8 cellular contexts compared by ENCODE assay signal in the genomic region with DNA sequence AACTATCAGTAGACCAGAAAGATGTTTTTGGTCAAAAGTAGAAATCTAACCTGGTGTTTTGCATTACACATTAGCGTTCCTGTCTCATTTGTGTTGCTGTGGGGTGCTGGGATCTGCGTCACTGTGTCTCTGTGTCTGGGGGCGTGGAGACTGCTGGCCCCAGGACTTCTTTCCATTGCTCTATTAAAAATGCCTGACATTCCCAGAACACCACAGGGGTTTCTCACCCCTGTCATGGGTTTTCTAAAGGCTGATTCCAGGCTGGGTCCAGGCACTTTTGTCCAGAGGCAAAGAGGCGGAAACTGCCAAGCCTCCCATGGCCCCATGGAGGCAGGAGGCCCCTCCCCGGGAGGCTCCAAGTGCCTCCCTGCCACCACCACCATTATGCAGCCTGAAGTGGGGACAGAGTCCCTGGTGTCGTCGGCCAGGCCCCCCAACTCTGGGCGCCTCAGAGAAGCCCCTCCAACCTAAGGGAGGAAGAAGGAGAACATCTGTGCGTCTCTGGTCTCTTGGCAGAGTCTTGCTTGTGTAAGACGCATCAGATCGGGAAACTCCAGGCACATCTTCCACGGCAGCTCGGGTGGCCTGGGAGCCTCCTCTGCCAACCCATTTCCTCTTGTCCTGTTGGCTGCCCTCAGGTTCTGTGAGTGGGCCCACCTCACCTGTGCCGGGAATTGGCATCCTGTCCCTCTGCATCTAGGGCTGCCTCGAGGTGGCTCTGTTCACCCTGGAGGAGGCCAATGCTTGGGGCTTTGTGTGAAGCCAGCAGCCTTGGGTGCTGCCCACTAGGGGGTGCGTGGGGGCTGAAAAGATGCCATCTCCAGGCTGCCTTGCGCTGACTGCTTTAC. TPM values are rescaled to one million over a fixed set of nuclear protein-coding genes. Genes with fewer than 3 reads are reported as not detected.
DNase-seq lines count a peak whose midpoint lies in the region; ATAC-seq, FAIRE-seq and TF ChIP-seq lines count a peak whose summit lies in the region.

No MANE protein-coding gene starts in this region.

- no peak overlapping the region for H3K9ac ChIP-seq in HepG2 (ENCODE audit: insufficient read depth, low read depth, low read length)

- H3K4me1 ChIP-seq in HepG2 (ENCODE audit: insufficient read depth, low read length), result no peaks in the 10 kb centered on the region
- H3K4me1 ChIP-seq in tibial artery, result no peaks in the 10 kb centered on the region

- H3K27ac ChIP-seq in HepG2 (ENCODE audit: extremely low read length, insufficient read depth, low read length) (no peak overlapping the region), tibial artery (no peak overlapping the region)

- H3K4me3 ChIP-seq in HepG2 (replicated peaks in 1 of 3; ENCODE audit: insufficient read depth in 1 of 3, low read depth in 2 of 3, low read length in 3 of 3), result no peak overlapping the region
- no peak overlapping the region for H3K4me3 ChIP-seq in tibial artery

- ATAC-seq in activated CD8-positive, alpha-beta T cell treated with anti-CD3 and anti-CD28 coated beads, Interleukin-2, amount 10 ng/mL, durations not matched to agents 7 days and 5 days, result no peak
- ATAC-seq in HepG2, result peak; percentile 87

- no peak overlapping the region for H2AFZ ChIP-seq in HepG2 (ENCODE audit: low read length)

- H3K9me3 ChIP-seq in HepG2 (ENCODE audit: low read length) (no peaks in the 10 kb centered on the region), tibial artery (no peaks in the 10 kb centered on the region)

- H3K36me3 ChIP-seq in HepG2 (replicated peaks in 1 of 2; ENCODE audit: control insufficient read depth in 1 of 2, insufficient read depth in 2 of 2, low read length in 2 of 2) (no peaks in the 10 kb centered on the region), tibial artery (no peaks in the 10 kb centered on the region)

- no peak for TF ChIP-seq POLR2A in HepG2 (IDR thresholded peaks at IDR 0.05; ENCODE audit: insufficient read depth in 1 of 2, low read depth in 2 of 2, low read length in 2 of 2)

- POLR2A ChIA-PET in activated CD8-positive, alpha-beta T cell treated with anti-CD3 and anti-CD28 coated beads, Interleukin-2, amount 10 ng/mL, durations not matched to agents 7 days and 5 days (lab: Charles Lee), result no interaction called here
- POLR2A ChIA-PET in HepG2 (lab: Yijun Ruan, JAX), result no interaction called here

- H3K27me3 ChIP-seq in HepG2 (ENCODE audit: control insufficient read depth in 1 of 2, insufficient read depth in 2 of 2, low read length in 2 of 2) (peaks cover 4 to 82% of the 10 kb centered on the region in 2 experiments; a peak in 4 of 5 replicates), tibial artery (peaks cover 0 to 49% of the 10 kb centered on the region in 2 donors)

- H3K79me2 ChIP-seq in HepG2 (ENCODE audit: insufficient read depth, low read length), result no peaks in the 10 kb centered on the region

- no peaks in the 10 kb centered on the region for H3K36me3 Mint-ChIP-seq in activated T-cell treated with anti-CD3 and anti-CD28 coated beads, Interleukin-2, amount 50 U/mL, for 24 hours (ENCODE audit: low read depth)
- no peaks in the 10 kb centered on the region for H3K36me3 Mint-ChIP-seq in activated CD8-positive, alpha-beta T cell treated with anti-CD3 and anti-CD28 coated beads, Interleukin-2, amount 10 ng/mL, durations not matched to agents 7 days and 5 days (ENCODE audit: low read depth)

- FAIRE-seq in HepG2 (lab: Jason Lieb, UNC), result no peak

- H4K20me1 ChIP-seq in HepG2 (ENCODE audit: insufficient read depth, low read length), result no peaks in the 10 kb centered on the region

- intact Hi-C loops in HepG2 (cut with micrococcal nuclease; ENCODE audit: unreplicated experiment), result no loop called here
- intact Hi-C loops in tibial artery (cut with DNase I; ENCODE audit: low total_unique reads), result no loop called here

- no peak for TF ChIP-seq RAD21 in HepG2 (CRISPR knock-in tag; IDR thresholded peaks at IDR 0.05)

- in situ Hi-C loops in HepG2 (cut with HindIII; ENCODE audit: extremely low pct_ligation_motif_present, low pct_unique_long_range_greater_than_20kb), result no loop called here

- CTCF ChIA-PET in activated CD8-positive, alpha-beta T cell treated with anti-CD3 and anti-CD28 coated beads, Interleukin-2, amount 10 ng/mL, durations not matched to agents 7 days and 5 days (lab: Charles Lee), result no interaction called here
- CTCF ChIA-PET in HepG2 (lab: Yijun Ruan, JAX; ENCODE audit: low intra/inter-chr PET ratio, low total read pairs), result no interaction called here

- H3K4me1 Mint-ChIP-seq in activated T-cell treated with anti-CD3 and anti-CD28 coated beads, Interleukin-2, amount 50 U/mL, for 24 hours (ENCODE audit: low read depth), result no peaks in the 10 kb centered on the region
- H3K4me1 Mint-ChIP-seq in activated CD8-positive, alpha-beta T cell treated with anti-CD3 and anti-CD28 coated beads, Interleukin-2, amount 10 ng/mL, durations not matched to agents 7 days and 5 days (ENCODE audit: low read depth), result no peaks in the 10 kb centered on the region

- 22% methylated on average over 9 of the region's 17 CpGs for WGBS in HepG2 (ENCODE audit: low lambda C conversion rate)

- peaks cover 22% of the 10 kb centered on the region for H3K27me3 Mint-ChIP-seq in activated T-cell treated with anti-CD3 and anti-CD28 coated beads, Interleukin-2, amount 50 U/mL, for 24 hours
- H3K27me3 Mint-ChIP-seq in activated CD8-positive, alpha-beta T cell treated with anti-CD3 and anti-CD28 coated beads, Interleukin-2, amount 10 ng/mL, durations not matched to agents 7 days and 5 days (ENCODE audit: low read depth), result no peaks in the 10 kb centered on the region

- H3K9me3 Mint-ChIP-seq in activated T-cell treated with anti-CD3 and anti-CD28 coated beads, Interleukin-2, amount 50 U/mL, for 24 hours, result no peaks in the 10 kb centered on the region
- no peaks in the 10 kb centered on the region for H3K9me3 Mint-ChIP-seq in activated CD8-positive, alpha-beta T cell treated with anti-CD3 and anti-CD28 coated beads, Interleukin-2, amount 10 ng/mL, durations not matched to agents 7 days and 5 days (ENCODE audit: insufficient read depth)

- peak; percentile 60 for TF ChIP-seq CTCF in HepG2 (CRISPR knock-in tag; IDR thresholded peaks at IDR 0.05)
- TF ChIP-seq CTCF in tibial artery (IDR thresholded peaks at IDR 0.05), result no peak

- DNase-seq in activated T-cell treated with anti-CD3 and anti-CD28 coated beads for 48 hours (ENCODE audit: low read depth) (peak; percentile 31), M059J (ENCODE audit: low read depth) (peak; percentile 70), HepG2 (ENCODE audit: low spot score) (peak; percentile 32), activated gamma-delta T cell (lab: John Stamatoyannopoulos, UW) (no peak), tibial artery (no peak), NCI-H1417 (lab: John Stamatoyannopoulos, UW) (no peak)
- no peak for DNase-seq in activated T-cell treated with anti-CD3 and anti-CD28 coated beads, Interleukin-2, amount 50 U/mL, for 24 hours
- peak; percentile 31 for DNase-seq in activated CD8-positive, alpha-beta T cell treated with anti-CD3 and anti-CD28 coated beads, Interleukin-2, amount 10 ng/mL, durations not matched to agents 7 days and 5 days

- TF ChIP-seq EP300 in HepG2 (IDR thresholded peaks at IDR 0.05; ENCODE audit: low read depth in 2 of 2, low read length in 2 of 2) (no peak), HepG2 (CRISPR knock-in tag; IDR thresholded peaks at IDR 0.05; ENCODE audit: borderline replicate concordance) (no peak)

- no peak overlapping the region for H3K27ac Mint-ChIP-seq in activated T-cell treated with anti-CD3 and anti-CD28 coated beads, Interleukin-2, amount 50 U/mL, for 24 hours
- no peak overlapping the region for H3K27ac Mint-ChIP-seq in activated CD8-positive, alpha-beta T cell treated with anti-CD3 and anti-CD28 coated beads, Interleukin-2, amount 10 ng/mL, durations not matched to agents 7 days and 5 days

- H3K4me3 Mint-ChIP-seq in activated T-cell treated with anti-CD3 and anti-CD28 coated beads, Interleukin-2, amount 50 U/mL, for 24 hours, result no peak overlapping the region
- H3K4me3 Mint-ChIP-seq in activated CD8-positive, alpha-beta T cell treated with anti-CD3 and anti-CD28 coated beads, Interleukin-2, amount 10 ng/mL, durations not matched to agents 7 days and 5 days, result no peak overlapping the region

- no peak overlapping the region for H3K4me2 ChIP-seq in HepG2 (ENCODE audit: low read depth, low read length)

- BruUV-seq in HepG2 (replicated peaks; lab: Mats Ljungman, UMichigan), result no TSS peak

TF ChIP-seq in HepG2, 621 proteins besides CTCF, POLR2A, EP300 and RAD21 (continues in another document):
- TF ChIP-seq MBD4 (IDR thresholded peaks at IDR 0.05; ENCODE audit: borderline replicate concordance, low read length), result no peak
- TF ChIP-seq ZNF44 (CRISPR knock-in tag; IDR thresholded peaks at IDR 0.05), result no peak

RNA-seq across cellular contexts. Expression of a gene that starts 13.8 kb away (rescaled TPM):
- 5.7 and 9.9 TPM in 2 replicates for total RNA-seq in M059J (2014; rRNA removed; shearing (Covaris generic))
- not detected for total RNA-seq in activated CD8-positive, alpha-beta T cell treated with anti-CD3 and anti-CD28 coated beads, Interleukin-2, amount 10 ng/mL, durations not matched to agents 7 days and 5 days
- 0.09 TPM in 1 of 2 replicates, not detected in the other for total RNA-seq in HepG2 (2016; rRNA removed; fragmentation: Illumina TruSeq; extraction: Trizol)
- not detected in 2 replicates for total RNA-seq in HepG2 (2016; cell fraction: cytosol; rRNA removed; fragmentation: Illumina TruSeq; extraction: Trizol; ENCODE audit: low read depth)
- total RNA-seq in HepG2 (2016; cell fraction: insoluble cytoplasmic fraction; rRNA removed; fragmentation: Illumina TruSeq; extraction: Trizol), result not detected in 2 replicates
- not detected in 2 replicates for total RNA-seq in HepG2 (2016; cell fraction: membrane; rRNA removed; fragmentation: Illumina TruSeq; extraction: Trizol)
- not detected in 2 replicates for total RNA-seq in HepG2 (2016; cell fraction: nucleus; rRNA removed; fragmentation: Illumina TruSeq; extraction: Trizol)
- 0.04 TPM in 1 of 2 replicates, not detected in the other for polyA plus RNA-seq in HepG2 (2011; rRNA removed)
- 0.04 TPM in 1 of 2 replicates, not detected in the other for polyA plus RNA-seq in HepG2 (2011; cell fraction: cytosol; rRNA removed)
- polyA plus RNA-seq in HepG2 (2011; cell fraction: nucleus; rRNA removed), result 0.16 TPM in 1 of 2 replicates, not detected in the other
- polyA plus RNA-seq in HepG2 (2012), result 0.05 TPM in 1 of 2 replicates, not detected in the other
- polyA plus RNA-seq in HepG2 (2016; cell fraction: cytosol; fragmentation: Illumina TruSeq; extraction: Trizol; ENCODE audit: low read depth), result not detected in 2 replicates
- not detected in 2 replicates for polyA plus RNA-seq in HepG2 (2016; cell fraction: insoluble cytoplasmic fraction; fragmentation: Illumina TruSeq; extraction: Trizol; ENCODE audit: low read depth)
- not detected in 2 replicates for polyA plus RNA-seq in HepG2 (2016; cell fraction: membrane; fragmentation: Illumina TruSeq; extraction: Trizol; ENCODE audit: low read depth)
- not detected in 2 replicates for polyA plus RNA-seq in HepG2 (2016; cell fraction: nucleus; fragmentation: Illumina TruSeq; extraction: Trizol; ENCODE audit: insufficient read depth, low read depth)
- polyA minus RNA-seq in HepG2 (2011; rRNA and poly(A)+ RNA removed; ENCODE audit: low replicate concordance), result not detected in 2 replicates
- not detected in 2 replicates for polyA minus RNA-seq in HepG2 (2011; cell fraction: cytosol; rRNA and poly(A)+ RNA removed)
- 0.13 TPM in 1 of 2 replicates, not detected in the other for polyA minus RNA-seq in HepG2 (2011; cell fraction: nucleus; rRNA and poly(A)+ RNA removed)

Comparison
In these comparisons a context has a peak if more than half of its experiments do, and no peak if none do; other contexts are left out.
1. DNase-seq: peak in activated T-cell treated with anti-CD3 and anti-CD28 coated beads for 48 hours (single experiment), M059J (single experiment), activated CD8-positive, alpha-beta T cell treated with anti-CD3 and anti-CD28 coated beads, Interleukin-2, amount 10 ng/mL, durations not matched to agents 7 days and 5 days (single experiment) and HepG2 (single experiment); none in activated T-cell treated with anti-CD3 and anti-CD28 coated beads, Interleukin-2, amount 50 U/mL, for 24 hours (single experiment), activated gamma-delta T cell (single experiment), tibial artery (0 of 2) and NCI-H1417 (0 of 3).